ENCODE assay signal across 22 cellular contexts in the genomic region with DNA sequence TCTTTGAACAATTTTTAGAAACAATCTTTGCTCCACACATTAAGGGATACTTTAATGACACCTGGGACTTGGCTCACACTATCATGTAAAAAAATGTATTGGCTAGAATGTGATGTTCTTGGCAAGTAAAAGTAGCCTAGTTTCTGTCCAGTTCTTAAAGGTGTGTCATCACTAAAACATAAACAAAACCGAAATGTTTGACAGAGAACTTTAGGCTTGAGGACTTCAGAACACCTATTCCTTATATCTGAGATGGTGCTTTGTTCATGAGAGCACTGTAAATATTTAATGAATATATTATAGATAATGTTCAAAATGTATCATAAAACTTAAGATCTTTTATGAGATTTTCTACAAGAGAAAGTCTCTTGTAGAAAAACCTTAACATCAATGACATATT. TPM values are rescaled to one million over a fixed set of nuclear protein-coding genes. Genes with fewer than 3 reads are reported as not detected.
DNase-seq lines count a peak whose midpoint lies in the region; ATAC-seq, FAIRE-seq and TF ChIP-seq lines count a peak whose summit lies in the region.
"Had no signal": no experiment of that assay in that cellular context is flagged by ENCODE, and none has a peak within 500 bp of the region (broad histone marks: within the 10 kb centered on the region; RNA-seq: fewer than 3 reads in every experiment).

No MANE protein-coding gene starts in this region.

- POLR2A ChIA-PET in GM12878 (lab: Charles Lee): no interaction called here

- H3K9ac ChIP-seq in KMS-11 (no peak overlapping the region), GM12878 (ENCODE audit: control insufficient read depth, insufficient read depth, low read length) (no peak overlapping the region)
- H3K9ac ChIP-seq: BLaER1 had no signal

- BruUV-seq in GM12878 (replicated peaks; lab: Mats Ljungman, UMichigan): no TSS peak

- no peaks in the 10 kb centered on the region for H3K27me3 ChIP-seq in KMS-11 (ENCODE audit: insufficient read depth, low read depth)
- H3K27me3 ChIP-seq in GM12878 (replicated peaks in 1 of 2; ENCODE audit: control insufficient read depth in 2 of 2, insufficient read depth in 2 of 2, low read length in 1 of 2): no peaks in the 10 kb centered on the region
- H3K27me3 ChIP-seq: BLaER1 had no signal

- H3K79me2 ChIP-seq in KMS-11 (ENCODE audit: insufficient read depth, low read depth) (no peaks in the 10 kb centered on the region), GM12878 (ENCODE audit: control insufficient read depth, insufficient read depth, low read length) (no peaks in the 10 kb centered on the region)

- H3K4me3 ChIP-seq in KMS-11 (IDR thresholded peaks at IDR 0.05; ENCODE audit: insufficient read depth, low read depth, low read length) (no peak overlapping the region), GM12878 (no peak overlapping the region)
- H3K4me3 ChIP-seq: BLaER1 had no signal

- peak; percentile 50 for ATAC-seq in GM19395 (IDR thresholded peaks at IDR 0.05; ENCODE audit: unreplicated experiment)
- ATAC-seq in GM12878: peak; percentile 24
- ATAC-seq in GM21367 (IDR thresholded peaks at IDR 0.05; ENCODE audit: unreplicated experiment): no peak
- ATAC-seq in GM19035 (IDR thresholded peaks at IDR 0.05; ENCODE audit: unreplicated experiment): no peak
- ATAC-seq: T-cell had no signal

- no peaks in the 10 kb centered on the region for H3K36me3 ChIP-seq in KMS-11 (ENCODE audit: insufficient read depth)
- H3K36me3 ChIP-seq in GM12878 (ENCODE audit: control insufficient read depth in 2 of 2, insufficient read depth in 2 of 2, low read length in 1 of 2): no peaks in the 10 kb centered on the region
- H3K36me3 ChIP-seq: BLaER1 had no signal

- in situ Hi-C loops in GM12878 (cut with MboI): no loop called here

- peak overlapping the region; percentile 11 for H2AFZ ChIP-seq in KMS-11 (ENCODE audit: low read depth)
- H2AFZ ChIP-seq in GM12878 (ENCODE audit: control insufficient read depth, low read depth, low read length): peak overlapping the region; percentile 66

- no peak for TF ChIP-seq EP300 in GM12878 (IDR thresholded peaks at IDR 0.05; ENCODE audit: borderline replicate concordance in 1 of 2, control insufficient read depth in 1 of 2, low read depth in 2 of 2, low read length in 2 of 2)

- 0% methylated on average over 1 of the region's 1 CpG for WGBS in GM12878 (ENCODE audit: insufficient coverage, insufficient replicate concordance, low lambda C conversion rate, missing lambda C conversion rate)

- no peak overlapping the region for H3K27ac ChIP-seq in KMS-11
- H3K27ac ChIP-seq in GM12878 (ENCODE audit: control insufficient read depth, insufficient read depth): peak overlapping the region; percentile 40; the same call in 1 of the 2 replicates
- H3K27ac ChIP-seq: BLaER1, HL-60 had no signal

- RAD21 ChIA-PET in GM12878 (lab: Charles Lee; ENCODE audit: unreplicated experiment): no interaction called here

- CTCF ChIA-PET in GM12878 (lab: Yijun Ruan, JAX): no interaction called here

- no peak for TF ChIP-seq POLR2A in GM12878 (IDR thresholded peaks at IDR 0.05; ENCODE audit: low read depth, low read length)

- no peak for TF ChIP-seq RAD21 in GM12878 (IDR thresholded peaks at IDR 0.05; ENCODE audit: insufficient read depth, low read depth, low read length)

- TF ChIP-seq CTCF in KMS-11 (conservative IDR thresholded peaks at IDR 0.05; ENCODE audit: low read depth, low read length): no peak
- no peak for TF ChIP-seq CTCF in GM12878 (IDR thresholded peaks at IDR 0.05 in 2 of 3, conservative IDR thresholded peaks at IDR 0.05 in 1 of 3; ENCODE audit: control insufficient read depth in 2 of 3, extremely low read depth in 1 of 3, insufficient read depth in 1 of 3, low read depth in 3 of 3, low read length in 3 of 3)

- SMC1A ChIA-PET in GM12878 (lab: Charles Lee; ENCODE audit: uncharacterized antibody, unreplicated experiment): no interaction called here

- H4K20me1 ChIP-seq in KMS-11 (ENCODE audit: insufficient read depth) (no peaks in the 10 kb centered on the region), GM12878 (ENCODE audit: control insufficient read depth, insufficient read depth) (no peaks in the 10 kb centered on the region)
- H4K20me1 ChIP-seq: BLaER1 had no signal

- peak overlapping the region; percentile 69 for H3K4me2 ChIP-seq in KMS-11
- H3K4me2 ChIP-seq in GM12878 (ENCODE audit: control insufficient read depth, insufficient read depth): peak overlapping the region; percentile 15
- H3K4me2 ChIP-seq: BLaER1 had no signal

- no peaks in the 10 kb centered on the region for H3K9me3 ChIP-seq in GM12878 (replicated peaks; ENCODE audit: control insufficient read depth, insufficient read depth, low read length)
- H3K9me3 ChIP-seq: BLaER1 had no signal

- no peak for DNase-seq in GM18507 (ENCODE audit: extremely low spot score, insufficient read length, low read depth)
- no peak for DNase-seq in GM12878 (ENCODE audit: low read depth, low spot score)
- no peak for DNase-seq in SIG-M5 treated with dmso at 0.1 percent for 504 hours (lab: John Stamatoyannopoulos, UW; ENCODE audit: unreplicated experiment)
- DNase-seq: CD4-positive, alpha-beta T cell; COR-L47; DMS53; HCEC 1CT; Karpas-422; NCI-H2029; NCI-H446 treated with DMSO at 0.1 percent for 48 hours; NCI-H526; Right ventricle myocardium superior; RPMI8226; T-cell had no signal

- FAIRE-seq in GM18507 (lab: Jason Lieb, UNC) (peak; percentile 54), GM12878 (lab: Jason Lieb, UNC) (peak; percentile 61)
- FAIRE-seq: A204.1, H1 had no signal

- H3K4me1 ChIP-seq in KMS-11 (ENCODE audit: low read depth, poor library complexity, severe bottlenecking): peaks cover 19% of the 10 kb centered on the region
- H3K4me1 ChIP-seq in GM12878 (ENCODE audit: control insufficient read depth, insufficient read depth, low read length): peaks cover 7% of the 10 kb centered on the region; the same call in 1 of the 2 replicates
- H3K4me1 ChIP-seq: BLaER1 had no signal

- intact Hi-C loops in GM12878 (cut with micrococcal nuclease; ENCODE audit: unreplicated experiment): no loop called here

TF ChIP-seq in GM12878, 131 proteins besides CTCF, POLR2A, EP300 and RAD21 (continues in another document):
- TF ChIP-seq CHD1 (IDR thresholded peaks at IDR 0.05; ENCODE audit: low read depth, low read length): no peak
- no peak for TF ChIP-seq SUZ12 (IDR thresholded peaks at IDR 0.05; ENCODE audit: unreplicated experiment)
- no peak for TF ChIP-seq KDM1A (IDR thresholded peaks at IDR 0.05; ENCODE audit: borderline replicate concordance)
- no peak for TF ChIP-seq SPI1 (IDR thresholded peaks at IDR 0.05; ENCODE audit: borderline replicate concordance, insufficient read depth, low read depth, low read length)
- no peak for TF ChIP-seq ZNF592 (IDR thresholded peaks at IDR 0.05)
- no peak for TF ChIP-seq BCL11A (IDR thresholded peaks at IDR 0.05; ENCODE audit: low read depth, low read length)
- TF ChIP-seq ZZZ3 (IDR thresholded peaks at IDR 0.05; ENCODE audit: control insufficient read depth, insufficient read length, low read depth): no peak
- TF ChIP-seq FOXM1 (IDR thresholded peaks at IDR 0.05; ENCODE audit: low read depth, low read length): no peak
- TF ChIP-seq CHD4 (IDR thresholded peaks at IDR 0.05): no peak

RNA-seq across cellular contexts. Expression of gene HNRNPA3, which starts 19.8 kb away (rescaled TPM):
- total RNA-seq in GM12878 (2013; cell fraction: nucleolus; rRNA removed): 156 and 159 TPM in 2 replicates
- total RNA-seq in GM12878 (2014; rRNA removed): 38.3 and 40.4 TPM in 2 replicates
- total RNA-seq in GM12878 (2014; rRNA removed; fragmentation: Illumina TruSeq; extraction: Trizol): 64.5 and 69.7 TPM in 2 replicates
- 267 and 271 TPM in 2 replicates for total RNA-seq in GM12878 (2021)
- polyA plus RNA-seq in GM12878 (2011; ENCODE audit: low read depth): 136 TPM
- 191 and 282 TPM in 2 replicates for polyA plus RNA-seq in GM12878 (2011; rRNA removed)
- 65.8 TPM in 2 replicates for polyA plus RNA-seq in GM12878 (2011; cell fraction: cytosol; rRNA removed)
- polyA plus RNA-seq in GM12878 (2011; cell fraction: nucleus; rRNA removed): 99.4 and 152 TPM in 2 replicates
- 279 and 381 TPM in 2 replicates for polyA plus RNA-seq in GM12878 (2012)
- 343 and 435 TPM in 2 replicates for polyA plus RNA-seq in GM12878 (2014; fragmentation: Illumina TruSeq; extraction: Trizol)
- polyA plus RNA-seq in GM12878 (2014; fragmentation: Nextera tagmentation; extraction: Ambion mirVana): 100 to 1,000 TPM; 221 to 285 TPM
- 293 and 302 TPM in 2 replicates for polyA plus RNA-seq in GM12878 (2014; rRNA removed)
- 100 to 1,000 TPM; 135 to 141 TPM for polyA plus RNA-seq in GM12878 (2016; fragmentation: Nextera tagmentation; extraction: Ambion mirVana)
- polyA minus RNA-seq in GM12878 (2011; rRNA and poly(A)+ RNA removed): 25.9 and 39.1 TPM in 2 replicates
- polyA minus RNA-seq in GM12878 (2011; cell fraction: cytosol; rRNA and poly(A)+ RNA removed): 29.8 and 31.5 TPM in 2 replicates
- polyA minus RNA-seq in GM12878 (2011; cell fraction: nucleus; rRNA and poly(A)+ RNA removed): 37.6 and 51.6 TPM in 2 replicates

Comparison
In these comparisons a context has a peak if more than half of its experiments do, and no peak if none do; other contexts are left out.
1. ATAC-seq: peak in GM19395 (single experiment) and GM12878 (single experiment); none in GM21367 (single experiment) and GM19035 (single experiment).